In genomic region chr10:112801004-112801403, GRCh38 we compare ENCODE assay signal across 20 cellular contexts.
DNase-seq lines count a peak whose midpoint lies in the region; ATAC-seq and TF ChIP-seq lines count a peak whose summit lies in the region.
"Had no signal": no experiment of that assay in that cellular context is flagged by ENCODE, and none has a peak within 500 bp of the region (broad histone marks: within the 10 kb centered on the region; RNA-seq: fewer than 3 reads in every experiment).

No MANE protein-coding gene starts in this region.

- intact Hi-C loops in HCT116 (cut with micrococcal nuclease), result no loop called here
- intact Hi-C loops in Right ventricle myocardium inferior (cut with DNase I), result no loop called here

- H3K9ac ChIP-seq in HCT116 (ENCODE audit: low read length), result no peak overlapping the region
- H3K9ac ChIP-seq: BLaER1 had no signal

- H3K36me3 Mint-ChIP-seq in type B pancreatic cell, result peaks cover 4% of the 10 kb centered on the region
- H3K36me3 Mint-ChIP-seq in stimulated activated naive B cell treated with anti-CD40 and anti-IgM and Interleukin-4, amounts not matched to agents 10 μg/mL and 1 μg/mL and 100 μg/mL, for 72 hours, result peaks cover 10 to 23% of the 10 kb centered on the region in 2 donors

- no peak overlapping the region for H3K4me2 ChIP-seq in HCT116 (ENCODE audit: low read length)
- H3K4me2 ChIP-seq: BLaER1 had no signal

- TF ChIP-seq POLR2A in HCT116 (IDR thresholded peaks at IDR 0.05; ENCODE audit: borderline replicate concordance, extremely low read depth, insufficient read depth, insufficient read length) (no peak), GM18505 (IDR thresholded peaks at IDR 0.05; ENCODE audit: borderline replicate concordance, extremely low read depth, insufficient read depth, insufficient read length) (no peak)

- H3K9me3 ChIP-seq in HCT116 (ENCODE audit: control insufficient read depth in 1 of 2, insufficient read depth in 1 of 2, low read depth in 1 of 2, low read length in 2 of 2), result no peaks in the 10 kb centered on the region
- H3K9me3 ChIP-seq: BLaER1 had no signal

- no peak overlapping the region for H2AFZ ChIP-seq in HCT116 (ENCODE audit: low read depth, low read length, poor library complexity, severe bottlenecking)

- BruUV-seq in HCT116 (replicated peaks; lab: Mats Ljungman, UMichigan), result no TSS peak

- H3K9me3 Mint-ChIP-seq in type B pancreatic cell, result peaks cover 3% of the 10 kb centered on the region
- H3K9me3 Mint-ChIP-seq in stimulated activated naive B cell treated with anti-CD40 and anti-IgM and Interleukin-4, amounts not matched to agents 10 μg/mL and 1 μg/mL and 100 μg/mL, for 72 hours, result no peaks in the 10 kb centered on the region
- H3K9me3 Mint-ChIP-seq: CD4-positive, alpha-beta T cell; IgD-negative memory B cell had no signal

- TF ChIP-seq CTCF in HCT116 (IDR thresholded peaks at IDR 0.05 in 2 of 3, conservative IDR thresholded peaks at IDR 0.05 in 1 of 3; ENCODE audit: borderline replicate concordance in 1 of 3, insufficient read depth in 1 of 3, low read depth in 2 of 3, low read length in 2 of 3) (peak in 2 of 3 experiments; percentile 38 to 41; a peak in 4 of 6 replicates), choroid plexus epithelial cell (conservative IDR thresholded peaks at IDR 0.05; ENCODE audit: low read depth, low read length) (peak; percentile 7), type B pancreatic cell (conservative IDR thresholded peaks at IDR 0.05) (no peak)

- H3K27me3 Mint-ChIP-seq in type B pancreatic cell, result no peaks in the 10 kb centered on the region
- no peaks in the 10 kb centered on the region for H3K27me3 Mint-ChIP-seq in stimulated activated naive B cell treated with anti-CD40 and anti-IgM and Interleukin-4, amounts not matched to agents 10 μg/mL and 1 μg/mL and 100 μg/mL, for 72 hours
- H3K27me3 Mint-ChIP-seq: CD4-positive, alpha-beta T cell; IgD-negative memory B cell had no signal

- peaks cover 22% of the 10 kb centered on the region for H3K4me1 Mint-ChIP-seq in type B pancreatic cell (ENCODE audit: unreplicated experiment)
- no peaks in the 10 kb centered on the region for H3K4me1 Mint-ChIP-seq in stimulated activated naive B cell treated with anti-CD40 and anti-IgM and Interleukin-4, amounts not matched to agents 10 μg/mL and 1 μg/mL and 100 μg/mL, for 72 hours
- H3K4me1 Mint-ChIP-seq: IgD-negative memory B cell had no signal

- POLR2A ChIA-PET in HCT116 (lab: Charles Lee), result no interaction called here

- H3K36me3 ChIP-seq in HCT116 (ENCODE audit: control insufficient read depth in 1 of 2, insufficient read depth in 2 of 2, low read length in 2 of 2), result no peaks in the 10 kb centered on the region

- no peak for TF ChIP-seq RAD21 in HCT116 (IDR thresholded peaks at IDR 0.05; ENCODE audit: low read depth)

- H3K27ac Mint-ChIP-seq in type B pancreatic cell, result no peak overlapping the region
- no peak overlapping the region for H3K27ac Mint-ChIP-seq in stimulated activated naive B cell treated with anti-CD40 and anti-IgM and Interleukin-4, amounts not matched to agents 10 μg/mL and 1 μg/mL and 100 μg/mL, for 72 hours
- H3K27ac Mint-ChIP-seq: CD4-positive, alpha-beta T cell; IgD-negative memory B cell had no signal

- H3K27ac ChIP-seq in HCT116 (ENCODE audit: low read depth, low read length), result no peak overlapping the region
- H3K27ac ChIP-seq: BLaER1, SK-N-MC had no signal

- no peaks in the 10 kb centered on the region for H3K9me2 ChIP-seq in HCT116 (ENCODE audit: insufficient read depth)

- H3K4me3 ChIP-seq in HCT116 (replicated peaks in 1 of 2; ENCODE audit: low read depth in 1 of 2, low read length in 2 of 2) (no peak overlapping the region), choroid plexus epithelial cell (ENCODE audit: low read depth, low read length) (no peak overlapping the region)
- H3K4me3 ChIP-seq: BLaER1, SK-N-MC had no signal

- no peaks in the 10 kb centered on the region for H4K20me1 ChIP-seq in HCT116 (ENCODE audit: insufficient read depth)
- H4K20me1 ChIP-seq: BLaER1 had no signal

- ATAC-seq in HCT116 (peak; percentile 35; the same call in 1 of the 2 replicates), Right ventricle myocardium inferior (no peak), GM18505 (IDR thresholded peaks at IDR 0.05; ENCODE audit: unreplicated experiment) (no peak)
- no peak for ATAC-seq in stimulated activated naive B cell treated with anti-CD40 and anti-IgM and Interleukin-4, amounts not matched to agents 10 μg/mL and 1 μg/mL and 100 μg/mL, for 72 hours (replicated peaks)

- no peak overlapping the region for H3K4me3 Mint-ChIP-seq in type B pancreatic cell
- no peak overlapping the region for H3K4me3 Mint-ChIP-seq in stimulated activated naive B cell treated with anti-CD40 and anti-IgM and Interleukin-4, amounts not matched to agents 10 μg/mL and 1 μg/mL and 100 μg/mL, for 72 hours
- H3K4me3 Mint-ChIP-seq: CD4-positive, alpha-beta T cell; IgD-negative memory B cell had no signal

- peaks cover 23 to 34% of the 10 kb centered on the region in 2 experiments for H3K4me1 ChIP-seq in HCT116 (ENCODE audit: control insufficient read depth in 1 of 2, insufficient read depth in 2 of 2, low read length in 2 of 2)
- H3K4me1 ChIP-seq: BLaER1 had no signal

- RAD21 ChIA-PET in HCT116 (lab: Charles Lee; ENCODE audit: low non-redundant PET in 1 of 2, low total read pairs in 2 of 2, uncharacterized antibody in 2 of 2, unreplicated experiment in 2 of 2), result interaction anchor here in 1 of 2 experiments (0.7 kb wide), 1 partner anchor 11 kb away, joined by 3 read pairs; no protein-coding TSS in a partner anchor

- H3K79me2 ChIP-seq in HCT116 (ENCODE audit: insufficient read depth, low read length), result no peaks in the 10 kb centered on the region

- CTCF ChIA-PET in HCT116 (lab: Charles Lee), result interaction anchor here (1.3 kb wide), 1 partner anchor 11 kb away, joined by 5 read pairs; no protein-coding TSS in a partner anchor

- DNase-seq in HCT116 (ENCODE audit: low read depth, low spot score) (no peak), choroid plexus epithelial cell (ENCODE audit: low read depth) (no peak), islet precursor cell (peak; percentile 44), type B pancreatic cell (ENCODE audit: extremely low spot score, unreplicated experiment) (no peak), Right ventricle myocardium inferior (ENCODE audit: missing footprints) (no peak)
- DNase-seq in stimulated activated naive B cell treated with anti-CD40 and anti-IgM and Interleukin-4, amounts not matched to agents 10 μg/mL and 1 μg/mL and 100 μg/mL, for 72 hours, result no peak
- DNase-seq: ACHN; CD4-positive, alpha-beta T cell; COR-L47; DND-41; Karpas-422; MV-4-11; NCI-H1105 treated with DMSO at 0.1 percent for 48 hours; NCI-H2081 treated with DMSO at 0.1 percent for 48 hours; NCI-H446; NCI-H526 had no signal

- no peaks in the 10 kb centered on the region for H3K27me3 ChIP-seq in HCT116 (ENCODE audit: insufficient read depth, low read length)
- H3K27me3 ChIP-seq: BLaER1 had no signal

TF ChIP-seq in HCT116, 20 proteins besides CTCF, POLR2A, EP300 and RAD21:
- TF ChIP-seq YY1 (IDR thresholded peaks at IDR 0.05; ENCODE audit: extremely low read depth, insufficient replicate concordance, low read depth, low read length), result no peak
- TF ChIP-seq, protein P1, sequence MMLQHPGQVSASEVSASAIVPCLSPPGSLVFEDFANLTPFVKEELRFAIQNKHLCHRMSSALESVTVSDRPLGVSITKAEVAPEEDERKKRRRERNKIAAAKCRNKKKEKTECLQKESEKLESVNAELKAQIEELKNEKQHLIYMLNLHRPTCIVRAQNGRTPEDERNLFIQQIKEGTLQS (IDR thresholded peaks at IDR 0.05), result no peak
- no peak for TF ChIP-seq ELF1 (IDR thresholded peaks at IDR 0.05; ENCODE audit: borderline replicate concordance, low read depth)
- TF ChIP-seq SRF (IDR thresholded peaks at IDR 0.05; ENCODE audit: low read depth), result no peak
